10 cellular contexts compared by ENCODE assay signal in genomic region chr3:42936157-42936981, GRCh38. TPM values are rescaled to one million over a fixed set of nuclear protein-coding genes. Genes with fewer than 3 reads are reported as not detected.
DNase-seq lines count a peak whose midpoint lies in the region; FAIRE-seq and TF ChIP-seq lines count a peak whose summit lies in the region.
"Had no signal": no experiment of that assay in that cellular context is flagged by ENCODE, and none has a peak within 500 bp of the region (broad histone marks: within the 10 kb centered on the region; RNA-seq: fewer than 3 reads in every experiment).

No MANE protein-coding gene starts in this region.

- H2AK5ac ChIP-seq in trophoblast cell (ENCODE audit: low read length) = no peak overlapping the region

- no peaks in the 10 kb centered on the region for H3K79me2 ChIP-seq in trophoblast cell (ENCODE audit: control insufficient read depth, insufficient read depth, low read length, poor library complexity)

- FAIRE-seq in RCC 7860 (lab: Jason Lieb, UNC) = no peak

- H4K8ac ChIP-seq in trophoblast cell (ENCODE audit: low read depth, low read length) = no peak overlapping the region

- DNase-seq in M059J (ENCODE audit: low read depth) = peak; percentile 88
- peak; percentile 26 to 60 for DNase-seq in cardiac fibroblast (ENCODE audit: low read depth in 2 of 2)
- DNase-seq in kidney tubule cell (ENCODE audit: low spot score) = peak; percentile 20
- DNase-seq in stromal cell of bone marrow (ENCODE audit: low read depth) = peak; percentile 4
- no peak for DNase-seq in epidermal melanocyte (ENCODE audit: insufficient read length, low spot score)
- no peak for DNase-seq in RCC 7860 (ENCODE audit: low spot score)
- DNase-seq in trophoblast cell = no peak
- DNase-seq in stimulated activated CD4-positive, alpha-beta T cell treated with anti-CD3 and anti-CD28 coated beads, Interleukin-4, amount 100 ng/mL, for 24 hours = no peak

- H2BK5ac ChIP-seq in trophoblast cell (ENCODE audit: low read depth, low read length, poor library complexity) = no peak overlapping the region

- WGBS in trophoblast cell (ENCODE audit: extremely low coverage, insufficient coverage, insufficient read length) = no CpG with 5 or more reads among the region's 43 CpGs

- no peak overlapping the region for H2BK12ac ChIP-seq in trophoblast cell (ENCODE audit: low read length)

- H3K79me1 ChIP-seq in trophoblast cell (ENCODE audit: low read length) = no peaks in the 10 kb centered on the region

- no peaks in the 10 kb centered on the region for H3K36me3 ChIP-seq in trophoblast cell (ENCODE audit: control insufficient read depth in 1 of 2, insufficient read depth in 2 of 2, low read length in 2 of 2)

- H3K27me3 ChIP-seq in trophoblast cell (ENCODE audit: insufficient read depth, low read length) = no peaks in the 10 kb centered on the region

- no peaks in the 10 kb centered on the region for H3K9me3 ChIP-seq in trophoblast cell (ENCODE audit: insufficient read depth, low read depth, low read length)

- no peak overlapping the region for H3K23ac ChIP-seq in trophoblast cell (ENCODE audit: low read length)

- no peaks in the 10 kb centered on the region for H3K4me1 ChIP-seq in trophoblast cell (ENCODE audit: control insufficient read depth in 1 of 2, insufficient read depth in 2 of 2, low read length in 2 of 2)

- H3K4me3 ChIP-seq in cardiac fibroblast (replicated peaks in 1 of 2; ENCODE audit: low read depth in 2 of 2, low read length in 2 of 2) = peak overlapping the region; percentile 35 to 56
- H3K4me3 ChIP-seq in trophoblast cell (ENCODE audit: low read depth, low read length) = no peak overlapping the region

- H3K4ac ChIP-seq in trophoblast cell (ENCODE audit: low read depth, low read length) = no peak overlapping the region

- H4K12ac ChIP-seq in trophoblast cell (ENCODE audit: low read depth, low read length) = no peak overlapping the region

- no peak overlapping the region for H3K14ac ChIP-seq in trophoblast cell (ENCODE audit: low read length)

- no peak for TF ChIP-seq CTCF in cardiac fibroblast (IDR thresholded peaks at IDR 0.05; ENCODE audit: low read depth, low read length)

- no peak overlapping the region for H4K91ac ChIP-seq in trophoblast cell (ENCODE audit: low read depth, low read length)

- no peak overlapping the region for H3K27ac ChIP-seq in trophoblast cell (ENCODE audit: low read depth, low read length)

- H2BK120ac ChIP-seq in trophoblast cell (ENCODE audit: insufficient read depth, low read length, poor library complexity) = no peak overlapping the region

- no peak overlapping the region for H2AFZ ChIP-seq in trophoblast cell (ENCODE audit: insufficient read depth, low read length, poor library complexity)

- no peak overlapping the region for H3K18ac ChIP-seq in trophoblast cell (ENCODE audit: low read length)

- no peak overlapping the region for H3K4me2 ChIP-seq in trophoblast cell (ENCODE audit: low read length)

- no peak overlapping the region for H3K9ac ChIP-seq in trophoblast cell (ENCODE audit: low read length)

RNA-seq across cellular contexts. Expression of gene ZNF662, which starts 30.4 kb away (rescaled TPM):
- 0.20 and 1.4 TPM in 2 replicates for total RNA-seq in M059J (2014; rRNA removed; shearing (Covaris generic))
- polyA plus RNA-seq in trophoblast cell (2013) = 1.9 and 2.2 TPM in 2 replicates
- total RNA-seq: SK-MEL-5 had no signal

RNA-seq across cellular contexts. Expression of gene GASK1A, which starts 42.7 kb away (rescaled TPM):
- total RNA-seq in M059J (2014; rRNA removed; shearing (Covaris generic)) = 2.6 and 3.4 TPM in 2 replicates
- polyA plus RNA-seq in trophoblast cell (2013) = 0.89 and 1.1 TPM in 2 replicates
- total RNA-seq: LHCN-M2, SK-MEL-5 had no signal

Comparison
In these comparisons a context has a peak if more than half of its experiments do, and no peak if none do; other contexts are left out.
1. DNase-seq: peak in M059J (single experiment), cardiac fibroblast (2 of 2), kidney tubule cell (single experiment) and stromal cell of bone marrow (single experiment); none in epidermal melanocyte (single experiment), RCC 7860 (single experiment), trophoblast cell (0 of 2) and stimulated activated CD4-positive, alpha-beta T cell treated with anti-CD3 and anti-CD28 coated beads, Interleukin-4, amount 100 ng/mL, for 24 hours (single experiment).